ENCODE assay signal across 28 cellular contexts in the genomic region with DNA sequence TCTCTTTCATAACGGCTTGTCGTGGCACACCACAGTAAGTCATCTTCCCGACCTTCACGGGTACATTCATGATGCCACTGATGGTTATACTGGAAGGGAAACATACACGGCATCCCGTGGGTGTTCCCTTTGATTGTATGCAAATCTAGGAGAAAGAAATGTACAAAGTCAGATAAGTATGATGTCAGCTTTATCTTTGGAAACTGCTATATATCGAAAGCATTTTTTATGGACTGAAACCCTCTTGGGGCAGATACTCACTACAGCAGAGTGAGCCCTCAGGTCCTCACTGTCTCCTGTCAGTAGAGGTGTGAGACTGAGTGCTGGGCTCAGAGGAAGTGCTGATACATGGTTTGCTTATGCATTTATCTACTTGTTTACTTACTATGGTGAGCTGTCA. TPM values are rescaled to one million over a fixed set of nuclear protein-coding genes. Genes with fewer than 3 reads are reported as not detected.
DNase-seq lines count a peak whose midpoint lies in the region; ATAC-seq, FAIRE-seq and TF ChIP-seq lines count a peak whose summit lies in the region.
"Had no signal": no experiment of that assay in that cellular context is flagged by ENCODE, and none has a peak within 500 bp of the region (broad histone marks: within the 10 kb centered on the region; RNA-seq: fewer than 3 reads in every experiment).

No MANE protein-coding gene starts in this region.

- H3K27ac ChIP-seq in MM.1S (ENCODE audit: low read length) = no peak overlapping the region
- H3K27ac ChIP-seq in GM12878 (ENCODE audit: control insufficient read depth, insufficient read depth) = no peak overlapping the region
- no peak overlapping the region for H3K27ac ChIP-seq in H9 (ENCODE audit: insufficient read length, low read depth, low read length)
- H3K27ac ChIP-seq in RWPE1 = no peak overlapping the region
- H3K27ac ChIP-seq: adrenal gland; BLaER1 treated with 17β-estradiol and CSF1 and Interleukin-3, amounts not matched to agents 10 nM and 100 nM; pancreas had no signal

- H3K9me3 Mint-ChIP-seq in activated CD4-positive, alpha-beta T cell treated with anti-CD3 and anti-CD28 coated beads, Interleukin-2, amount 10 ng/mL, durations not matched to agents 24 days and 14 days = no peaks in the 10 kb centered on the region
- H3K9me3 Mint-ChIP-seq in H9 = no peaks in the 10 kb centered on the region; a peak in 1 of 5 replicates
- H3K9me3 Mint-ChIP-seq: mesothelial cell of epicardium, natural killer cell, WTC11 had no signal

- H3K4me3 Mint-ChIP-seq in activated CD4-positive, alpha-beta T cell treated with anti-CD3 and anti-CD28 coated beads, Interleukin-2, amount 10 ng/mL, durations not matched to agents 24 days and 14 days = no peak overlapping the region
- no peak overlapping the region for H3K4me3 Mint-ChIP-seq in H9
- H3K4me3 Mint-ChIP-seq: mesothelial cell of epicardium, natural killer cell, WTC11 had no signal

- H3K9me3 ChIP-seq in MM.1S (replicated peaks; ENCODE audit: insufficient read depth, low read length) = no peaks in the 10 kb centered on the region
- H3K9me3 ChIP-seq in GM12878 (replicated peaks; ENCODE audit: control insufficient read depth, insufficient read depth, low read length) = no peaks in the 10 kb centered on the region
- no peaks in the 10 kb centered on the region for H3K9me3 ChIP-seq in H9 (ENCODE audit: control insufficient read depth, low read depth, low read length)
- H3K9me3 ChIP-seq: adrenal gland; BLaER1 treated with 17β-estradiol and CSF1 and Interleukin-3, amounts not matched to agents 10 nM and 100 nM; pancreas; SK-N-SH had no signal

- H3F3A ChIP-seq in MM.1S (ENCODE audit: insufficient read depth, low read length) = no peaks in the 10 kb centered on the region

- in situ Hi-C loops in GM12878 (cut with MboI) = no loop called here

- no peaks in the 10 kb centered on the region for H3K23me2 ChIP-seq in H9 (ENCODE audit: insufficient read length, low read depth, low read length, poor library complexity, severe bottlenecking)

- no peak overlapping the region for H2AFZ ChIP-seq in MM.1S (ENCODE audit: low read length)
- no peak overlapping the region for H2AFZ ChIP-seq in GM12878 (ENCODE audit: control insufficient read depth, low read depth, low read length)
- H2AFZ ChIP-seq in H9 (ENCODE audit: low read length) = no peak overlapping the region

- TF ChIP-seq CTCF in MM.1S (IDR thresholded peaks at IDR 0.05; ENCODE audit: low read length) = no peak
- TF ChIP-seq CTCF in GM12878 (IDR thresholded peaks at IDR 0.05 in 2 of 3, conservative IDR thresholded peaks at IDR 0.05 in 1 of 3; ENCODE audit: control insufficient read depth in 2 of 3, extremely low read depth in 1 of 3, insufficient read depth in 1 of 3, low read depth in 3 of 3, low read length in 3 of 3) = no peak
- no peak for TF ChIP-seq CTCF in H9 (conservative IDR thresholded peaks at IDR 0.05)
- no peak for TF ChIP-seq CTCF in RWPE1 (conservative IDR thresholded peaks at IDR 0.05; ENCODE audit: low read depth)

- peaks cover 9% of the 10 kb centered on the region for H3K27me3 Mint-ChIP-seq in activated CD4-positive, alpha-beta T cell treated with anti-CD3 and anti-CD28 coated beads, Interleukin-2, amount 10 ng/mL, durations not matched to agents 24 days and 14 days
- no peaks in the 10 kb centered on the region for H3K27me3 Mint-ChIP-seq in H9 (ENCODE audit: low read depth)

- H3K36me3 ChIP-seq in MM.1S (replicated peaks; ENCODE audit: insufficient read depth, low read length) (no peaks in the 10 kb centered on the region), GM12878 (ENCODE audit: control insufficient read depth in 2 of 2, insufficient read depth in 2 of 2, low read length in 1 of 2) (no peaks in the 10 kb centered on the region)
- H3K36me3 ChIP-seq: adrenal gland; BLaER1 treated with 17β-estradiol and CSF1 and Interleukin-3, amounts not matched to agents 10 nM and 100 nM; pancreas had no signal

- no peak overlapping the region for H3K4ac ChIP-seq in H9 (ENCODE audit: low read depth, low read length)

- no peaks in the 10 kb centered on the region for H3K79me2 ChIP-seq in MM.1S (ENCODE audit: low read length)
- H3K79me2 ChIP-seq in GM12878 (ENCODE audit: control insufficient read depth, insufficient read depth, low read length) = no peaks in the 10 kb centered on the region
- no peaks in the 10 kb centered on the region for H3K79me2 ChIP-seq in H9 (ENCODE audit: insufficient read depth, low read length)

- CTCF ChIA-PET in GM12878 (lab: Yijun Ruan, JAX) (no interaction called here), RWPE1 (lab: Yijun Ruan, JAX) (no interaction called here)

- 33% methylated on average over 7 of the region's 7 CpGs for WGBS in GM12878 (ENCODE audit: insufficient coverage, insufficient replicate concordance, low lambda C conversion rate, missing lambda C conversion rate)
- no CpG with 5 or more reads among the region's 7 CpGs for WGBS in H9 (ENCODE audit: extremely low coverage, insufficient read length, low lambda C conversion rate)

- TF ChIP-seq EP300 in GM12878 (IDR thresholded peaks at IDR 0.05; ENCODE audit: borderline replicate concordance in 1 of 2, control insufficient read depth in 1 of 2, low read depth in 2 of 2, low read length in 2 of 2) = no peak

- no peak overlapping the region for H4K8ac ChIP-seq in H9 (replicated peaks; ENCODE audit: insufficient read length, low read depth, low read length)

- no peak overlapping the region for H3T11ph ChIP-seq in H9 (ENCODE audit: low read length)

- peak; percentile 26; the same call in 1 of the 3 replicates for ATAC-seq in GM12878
- ATAC-seq: HCT116, natural killer cell, pancreas, sciatic nerve, WTC11 had no signal

- no peak overlapping the region for H3K56ac ChIP-seq in H9 (ENCODE audit: insufficient read length, low read depth, low read length)

- H3K9me2 ChIP-seq in MM.1S (replicated peaks; ENCODE audit: insufficient read depth, low read length) = no peaks in the 10 kb centered on the region
- H3K9me2 ChIP-seq: SK-N-SH had no signal

- H2BK120ac ChIP-seq in H9 (ENCODE audit: low read depth, low read length, poor library complexity, severe bottlenecking) = no peak overlapping the region

- SMC1A ChIA-PET in GM12878 (lab: Charles Lee; ENCODE audit: uncharacterized antibody, unreplicated experiment) = interaction anchor here (1.1 to 1.4 kb wide), 2 partner anchors 16 to 20 kb away, joined by 3 read pairs; no protein-coding TSS in a partner anchor

- H3K9ac ChIP-seq in MM.1S (ENCODE audit: low read length) (no peak overlapping the region), GM12878 (ENCODE audit: control insufficient read depth, insufficient read depth, low read length) (no peak overlapping the region), H9 (ENCODE audit: extremely low read depth, insufficient read length, low read length) (no peak overlapping the region)
- H3K9ac ChIP-seq: BLaER1 treated with 17β-estradiol and CSF1 and Interleukin-3, amounts not matched to agents 10 nM and 100 nM; SK-N-SH had no signal

- H3K4me3 ChIP-seq in MM.1S (ENCODE audit: low read length) = no peak overlapping the region
- no peak overlapping the region for H3K4me3 ChIP-seq in GM12878
- H3K4me3 ChIP-seq: adrenal gland; BLaER1 treated with 17β-estradiol and CSF1 and Interleukin-3, amounts not matched to agents 10 nM and 100 nM; pancreas had no signal

- H3K14ac ChIP-seq in H9 (ENCODE audit: insufficient read depth, low read length) = no peak overlapping the region

- intact Hi-C loops in activated CD4-positive, alpha-beta T cell treated with anti-CD3 and anti-CD28 coated beads, Interleukin-2, amount 10 ng/mL, durations not matched to agents 24 days and 14 days (cut with micrococcal nuclease) = loop anchor here (1.0 kb wide), 2 partner anchors 163 to 182 kb away; no protein-coding TSS in a partner anchor
- intact Hi-C loops in GM12878 (cut with micrococcal nuclease; ENCODE audit: unreplicated experiment) = no loop called here

- H4K91ac ChIP-seq in H9 (ENCODE audit: insufficient read length, low read depth, low read length) = no peak overlapping the region

- no peak overlapping the region for H2BK20ac ChIP-seq in H9 (ENCODE audit: low read depth, low read length, poor library complexity, severe bottlenecking)

- no peak for TF ChIP-seq POLR2A in GM12878 (IDR thresholded peaks at IDR 0.05; ENCODE audit: low read depth, low read length)

- H4K20me1 ChIP-seq in MM.1S (ENCODE audit: insufficient read depth, low read length) = no peaks in the 10 kb centered on the region
- H4K20me1 ChIP-seq in GM12878 (ENCODE audit: control insufficient read depth, insufficient read depth) = no peaks in the 10 kb centered on the region
- H4K20me1 ChIP-seq in H9 (ENCODE audit: control insufficient read depth, insufficient read depth, insufficient read length) = no peaks in the 10 kb centered on the region
- H4K20me1 ChIP-seq: BLaER1 treated with 17β-estradiol and CSF1 and Interleukin-3, amounts not matched to agents 10 nM and 100 nM had no signal

- no TSS peak for BruUV-seq in GM12878 (replicated peaks; lab: Mats Ljungman, UMichigan)

- H2AK5ac ChIP-seq in H9 (ENCODE audit: insufficient read length, low read length) = no peak overlapping the region

- H3K27me3 ChIP-seq in MM.1S (replicated peaks; ENCODE audit: insufficient read depth, low read length) (no peaks in the 10 kb centered on the region), GM12878 (replicated peaks in 1 of 2; ENCODE audit: control insufficient read depth in 2 of 2, insufficient read depth in 2 of 2, low read length in 1 of 2) (no peaks in the 10 kb centered on the region; a peak in 3 of 4 replicates), H9 (ENCODE audit: insufficient read depth, low read length) (no peaks in the 10 kb centered on the region)
- H3K27me3 ChIP-seq: adrenal gland; BLaER1 treated with 17β-estradiol and CSF1 and Interleukin-3, amounts not matched to agents 10 nM and 100 nM; pancreas had no signal

- peak; percentile 63 to 74 for DNase-seq in activated CD4-positive, alpha-beta T cell treated with anti-CD3 and anti-CD28 coated beads, Interleukin-2, amount 50 U/mL, for 48 hours
- DNase-seq in activated CD4-positive, alpha-beta T cell treated with anti-CD3 and anti-CD28 coated beads, Interleukin-2, amount 10 ng/mL, durations not matched to agents 24 days and 14 days = no peak
- DNase-seq in MM.1S (peak; percentile 49), GM12878 (ENCODE audit: low read depth, low spot score) (no peak), H9 (no peak), RWPE1 (ENCODE audit: low spot score) (no peak), NCI-H187 treated with DMSO at 0.1 percent for 48 hours (lab: John Stamatoyannopoulos, UW) (no peak)
- peak; percentile 26 for DNase-seq in stimulated activated CD4-positive, alpha-beta T cell treated with anti-CD3 and anti-CD28 coated beads, Interleukin-4, amount 100 ng/mL, for 1 hour
- DNase-seq: activated CD8-positive, alpha-beta memory T cell treated with anti-CD3 and anti-CD28 coated beads, Interleukin-2, amount 50 U/mL, for 4 hours; adrenal gland; Calu3; cortex of kidney; EL; head of caudate nucleus; natural killer cell; NCI-H1105; NCI-H2081; NCI-H446 treated with DMSO at 0.1 percent for 48 hours; NK-92 treated with Interleukin-12 subunit alpha and Interleukin-12 subunit beta, amount 100 ng/mL, for 24 hours; pancreas; SK-N-SH had no signal

- no peak overlapping the region for H3K18ac ChIP-seq in H9 (ENCODE audit: insufficient read length, low read depth, low read length)

- TF ChIP-seq RAD21 in GM12878 (IDR thresholded peaks at IDR 0.05; ENCODE audit: insufficient read depth, low read depth, low read length) = no peak

- POLR2A ChIA-PET in GM12878 (lab: Charles Lee) (no interaction called here), RWPE1 (lab: Yijun Ruan, JAX; ENCODE audit: low non-redundant PET) (no interaction called here)

- H3K27ac Mint-ChIP-seq in activated CD4-positive, alpha-beta T cell treated with anti-CD3 and anti-CD28 coated beads, Interleukin-2, amount 10 ng/mL, durations not matched to agents 24 days and 14 days = no peak overlapping the region
- H3K27ac Mint-ChIP-seq in H9 = no peak overlapping the region
- H3K27ac Mint-ChIP-seq: mesothelial cell of epicardium, natural killer cell, WTC11 had no signal

- no peak overlapping the region for H2BK15ac ChIP-seq in H9 (ENCODE audit: low read depth, low read length)

- no peaks in the 10 kb centered on the region for H3K4me1 ChIP-seq in MM.1S (ENCODE audit: low read length)
- no peaks in the 10 kb centered on the region for H3K4me1 ChIP-seq in GM12878 (ENCODE audit: control insufficient read depth, insufficient read depth, low read length)
- H3K4me1 ChIP-seq in H9 (ENCODE audit: insufficient read depth, low read length) = no peaks in the 10 kb centered on the region
- H3K4me1 ChIP-seq: adrenal gland; BLaER1 treated with 17β-estradiol and CSF1 and Interleukin-3, amounts not matched to agents 10 nM and 100 nM; pancreas had no signal

- no peak for FAIRE-seq in GM12878 (lab: Jason Lieb, UNC)
- FAIRE-seq: pancreas, RCC 7860 had no signal

- H2BK5ac ChIP-seq in H9 (ENCODE audit: insufficient read length, low read length) = no peak overlapping the region

- no peak overlapping the region for H2BK12ac ChIP-seq in H9 (ENCODE audit: insufficient read length, low read depth, low read length)

- H3K4me1 Mint-ChIP-seq in activated CD4-positive, alpha-beta T cell treated with anti-CD3 and anti-CD28 coated beads, Interleukin-2, amount 10 ng/mL, durations not matched to agents 24 days and 14 days = peaks cover 2% of the 10 kb centered on the region
- H3K4me1 Mint-ChIP-seq in H9 = peaks cover 17 to 21% of the 10 kb centered on the region in 2 experiments
- H3K4me1 Mint-ChIP-seq: natural killer cell had no signal

- no peak overlapping the region for H3K23ac ChIP-seq in H9 (ENCODE audit: insufficient read length, low read depth, low read length)

- RAD21 ChIA-PET in GM12878 (lab: Charles Lee; ENCODE audit: unreplicated experiment) = no interaction called here

- H3K36me3 Mint-ChIP-seq in activated CD4-positive, alpha-beta T cell treated with anti-CD3 and anti-CD28 coated beads, Interleukin-2, amount 10 ng/mL, durations not matched to agents 24 days and 14 days (ENCODE audit: low read depth) = no peaks in the 10 kb centered on the region
- H3K36me3 Mint-ChIP-seq in H9 (ENCODE audit: insufficient read depth in 1 of 3, low read depth in 3 of 3) = no peaks in the 10 kb centered on the region; a peak in 1 of 7 replicates
- H3K36me3 Mint-ChIP-seq: natural killer cell, WTC11 had no signal

- no peak overlapping the region for H4K5ac ChIP-seq in H9 (ENCODE audit: insufficient read length, low read depth, low read length)

- no peaks in the 10 kb centered on the region for H3K79me1 ChIP-seq in H9 (ENCODE audit: insufficient read depth, low read depth, low read length, poor library complexity, severe bottlenecking)

- no peak overlapping the region for H3K4me2 ChIP-seq in MM.1S (ENCODE audit: low read depth, low read length)
- no peak overlapping the region for H3K4me2 ChIP-seq in GM12878 (ENCODE audit: control insufficient read depth, insufficient read depth)
- no peak overlapping the region for H3K4me2 ChIP-seq in H9 (ENCODE audit: insufficient read depth, insufficient read length, low read length)
- H3K4me2 ChIP-seq: BLaER1 treated with 17β-estradiol and CSF1 and Interleukin-3, amounts not matched to agents 10 nM and 100 nM; SK-N-SH had no signal

RNA-seq across cellular contexts. Expression of a gene that starts 20.4 kb away (rescaled TPM):
- not detected in 2 replicates for total RNA-seq in activated CD4-positive, alpha-beta T cell treated with anti-CD3 and anti-CD28 coated beads, Interleukin-2, amount 10 ng/mL, durations not matched to agents 24 days and 14 days
- 0.06 and 0.17 TPM in 2 replicates for total RNA-seq in GM12878 (2013; cell fraction: nucleolus; rRNA removed)
- total RNA-seq in GM12878 (2014; rRNA removed) (under 0.01 TPM in 1 of 2 replicates, not detected in the other), GM12878 (2014; rRNA removed; fragmentation: Illumina TruSeq; extraction: Trizol) (not detected in 2 replicates), GM12878 (2021) (0.05 TPM in 1 of 2 replicates, not detected in the other), H9 (2021) (0.70 and 0.83 TPM in 2 replicates)
- polyA plus RNA-seq in GM12878 (2011; ENCODE audit: low read depth) = not detected
- polyA plus RNA-seq in GM12878 (2011; rRNA removed) (0.04 TPM in 1 of 2 replicates, not detected in the other), GM12878 (2014; fragmentation: Illumina TruSeq; extraction: Trizol) (not detected in 2 replicates), GM12878 (2014; fragmentation: Nextera tagmentation; extraction: Ambion mirVana) (under 1 TPM; 0.02 to 0.05 TPM), GM12878 (2014; rRNA removed) (0.01 TPM in 1 of 2 replicates, not detected in the other), GM12878 (2016; fragmentation: Nextera tagmentation; extraction: Ambion mirVana) (under 1 TPM in 1 of 2 experiments, not detected in 1; 0.03 TPM)
- not detected in 2 replicates for polyA plus RNA-seq in GM12878 (2011; cell fraction: cytosol; rRNA removed)
- polyA plus RNA-seq in GM12878 (2011; cell fraction: nucleus; rRNA removed) = 0.07 TPM in 1 of 2 replicates, not detected in the other
- polyA plus RNA-seq in GM12878 (2012) = 0.03 and 0.09 TPM in 2 replicates
- polyA minus RNA-seq in GM12878 (2011; rRNA and poly(A)+ RNA removed) = not detected in 2 replicates
- polyA minus RNA-seq in GM12878 (2011; cell fraction: cytosol; rRNA and poly(A)+ RNA removed) = not detected in 2 replicates
- polyA minus RNA-seq in GM12878 (2011; cell fraction: nucleus; rRNA and poly(A)+ RNA removed) = not detected in 2 replicates
- total RNA-seq: A673, natural killer cell had no signal
- polyA plus RNA-seq: SK-N-SH had no signal

Comparison
In these comparisons a context has a peak if more than half of its experiments do, and no peak if none do; other contexts are left out.
1. DNase-seq: peak in activated CD4-positive, alpha-beta T cell treated with anti-CD3 and anti-CD28 coated beads, Interleukin-2, amount 50 U/mL, for 48 hours (2 of 2), MM.1S (single experiment) and stimulated activated CD4-positive, alpha-beta T cell treated with anti-CD3 and anti-CD28 coated beads, Interleukin-4, amount 100 ng/mL, for 1 hour (single experiment); none in activated CD4-positive, alpha-beta T cell treated with anti-CD3 and anti-CD28 coated beads, Interleukin-2, amount 10 ng/mL, durations not matched to agents 24 days and 14 days (single experiment), GM12878 (single experiment), H9 (single experiment), RWPE1 (single experiment) and NCI-H187 treated with DMSO at 0.1 percent for 48 hours (single experiment).